ENCODE assay signal across 17 cellular contexts in the genomic region with DNA sequence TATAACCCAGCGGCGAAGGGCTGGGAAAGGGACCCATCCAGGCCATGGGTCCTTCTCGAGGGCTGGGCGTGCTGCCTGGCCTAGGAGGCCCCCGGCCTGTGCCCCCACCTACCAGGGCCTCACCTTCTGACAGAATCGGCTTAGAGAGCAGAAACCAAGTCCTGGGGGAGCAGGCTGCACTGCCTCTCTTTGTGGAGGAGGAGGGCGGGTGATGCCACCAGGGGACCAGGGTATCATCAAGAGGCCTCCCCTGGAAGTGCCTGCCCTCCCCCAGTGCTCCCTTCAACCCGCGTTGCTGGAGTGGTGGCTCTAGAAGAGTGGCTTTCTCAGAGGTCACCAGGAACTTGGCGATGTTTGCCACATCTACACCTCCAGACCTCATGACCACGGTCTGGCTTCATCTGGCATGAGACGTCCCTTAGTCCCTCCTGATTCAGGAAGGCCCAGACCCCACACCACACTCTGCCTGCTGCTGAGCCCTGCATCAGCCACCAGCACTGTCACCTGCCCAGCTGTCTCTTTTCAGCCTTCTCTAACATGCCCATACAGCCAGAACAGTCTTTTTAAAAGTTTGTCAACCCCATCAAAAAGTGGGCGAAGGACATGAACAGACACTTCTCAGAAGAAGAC. TPM values are rescaled to one million over a fixed set of nuclear protein-coding genes. Genes with fewer than 3 reads are reported as not detected.
DNase-seq lines count a peak whose midpoint lies in the region; ATAC-seq and TF ChIP-seq lines count a peak whose summit lies in the region.
"Had no signal": no experiment of that assay in that cellular context is flagged by ENCODE, and none has a peak within 500 bp of the region (broad histone marks: within the 10 kb centered on the region; RNA-seq: fewer than 3 reads in every experiment).

No MANE protein-coding gene starts in this region.

- no peaks in the 10 kb centered on the region for H3K36me3 Mint-ChIP-seq in activated CD8-positive, alpha-beta T cell treated with anti-CD3 and anti-CD28 coated beads, Interleukin-2, amount 10 ng/mL, durations not matched to agents 7 days and 5 days (ENCODE audit: low read depth)
- H3K36me3 Mint-ChIP-seq in activated CD8-positive, alpha-beta T cell treated with anti-CD3 and anti-CD28 coated beads for 36 hours (ENCODE audit: low read depth): no peaks in the 10 kb centered on the region
- H3K36me3 Mint-ChIP-seq in dendritic cell treated with granulocyte-macrophage colony-stimulating factor and Interleukin-4, amounts not matched to agents 40 ng/mL and 50 ng/mL, for 4 days (ENCODE audit: low read depth): no peaks in the 10 kb centered on the region
- no peaks in the 10 kb centered on the region for H3K36me3 Mint-ChIP-seq in nephron progenitor cell (ENCODE audit: low read depth)
- no peaks in the 10 kb centered on the region for H3K36me3 Mint-ChIP-seq in type B pancreatic cell
- H3K36me3 Mint-ChIP-seq: CD8-positive, alpha-beta memory T cell had no signal

- CTCF ChIA-PET in activated CD8-positive, alpha-beta T cell treated with anti-CD3 and anti-CD28 coated beads, Interleukin-2, amount 10 ng/mL, durations not matched to agents 7 days and 5 days (lab: Charles Lee): no interaction called here
- CTCF ChIA-PET in activated CD8-positive, alpha-beta T cell treated with anti-CD3 and anti-CD28 coated beads for 36 hours (lab: Charles Lee): no interaction called here

- intact Hi-C loops in activated CD8-positive, alpha-beta T cell treated with anti-CD3 and anti-CD28 coated beads for 36 hours (cut with micrococcal nuclease): no loop called here
- intact Hi-C loops in dendritic cell treated with granulocyte-macrophage colony-stimulating factor and Interleukin-4, amounts not matched to agents 40 ng/mL and 50 ng/mL, for 4 days (cut with micrococcal nuclease): no loop called here
- intact Hi-C loops in mucosa of descending colon (cut with DNase I, micrococcal nuclease): no loop called here
- intact Hi-C loops in uterus (cut with DNase I; ENCODE audit: low total_unique reads): no loop called here

- POLR2A ChIA-PET in activated CD8-positive, alpha-beta T cell treated with anti-CD3 and anti-CD28 coated beads, Interleukin-2, amount 10 ng/mL, durations not matched to agents 7 days and 5 days (lab: Charles Lee): no interaction called here
- POLR2A ChIA-PET in activated CD8-positive, alpha-beta T cell treated with anti-CD3 and anti-CD28 coated beads for 36 hours (lab: Charles Lee): no interaction called here

- H3K4me3 ChIP-seq in mucosa of descending colon (no peak overlapping the region), uterus (no peak overlapping the region), brain microvascular endothelial cell (ENCODE audit: low read depth, low read length) (no peak overlapping the region)

- no peak for TF ChIP-seq POLR2A in uterus (IDR thresholded peaks at IDR 0.05)

- no peak for TF ChIP-seq CTCF in activated CD8-positive, alpha-beta T cell treated with anti-CD3 and anti-CD28 coated beads for 36 hours (IDR thresholded peaks at IDR 0.05)
- TF ChIP-seq CTCF in nephron progenitor cell (IDR thresholded peaks at IDR 0.05) (no peak), type B pancreatic cell (conservative IDR thresholded peaks at IDR 0.05) (no peak), mucosa of descending colon (IDR thresholded peaks at IDR 0.05) (no peak), uterus (IDR thresholded peaks at IDR 0.05) (no peak), brain microvascular endothelial cell (IDR thresholded peaks at IDR 0.05; ENCODE audit: low read depth, low read length, missing control alignments) (no peak)

- no peaks in the 10 kb centered on the region for H3K27me3 Mint-ChIP-seq in activated CD8-positive, alpha-beta T cell treated with anti-CD3 and anti-CD28 coated beads, Interleukin-2, amount 10 ng/mL, durations not matched to agents 7 days and 5 days (ENCODE audit: low read depth)
- no peaks in the 10 kb centered on the region for H3K27me3 Mint-ChIP-seq in activated CD8-positive, alpha-beta T cell treated with anti-CD3 and anti-CD28 coated beads for 36 hours
- H3K27me3 Mint-ChIP-seq in dendritic cell treated with granulocyte-macrophage colony-stimulating factor and Interleukin-4, amounts not matched to agents 40 ng/mL and 50 ng/mL, for 4 days: peaks cover 22% of the 10 kb centered on the region
- H3K27me3 Mint-ChIP-seq in nephron progenitor cell (ENCODE audit: low read depth, poor library complexity) (peaks cover 8% of the 10 kb centered on the region), type B pancreatic cell (peaks cover 3% of the 10 kb centered on the region)

- no peaks in the 10 kb centered on the region for H3K9me3 Mint-ChIP-seq in activated CD8-positive, alpha-beta T cell treated with anti-CD3 and anti-CD28 coated beads, Interleukin-2, amount 10 ng/mL, durations not matched to agents 7 days and 5 days (ENCODE audit: insufficient read depth)
- H3K9me3 Mint-ChIP-seq in activated CD8-positive, alpha-beta T cell treated with anti-CD3 and anti-CD28 coated beads for 36 hours: no peaks in the 10 kb centered on the region
- no peaks in the 10 kb centered on the region for H3K9me3 Mint-ChIP-seq in dendritic cell treated with granulocyte-macrophage colony-stimulating factor and Interleukin-4, amounts not matched to agents 40 ng/mL and 50 ng/mL, for 4 days
- H3K9me3 Mint-ChIP-seq in nephron progenitor cell (no peaks in the 10 kb centered on the region), type B pancreatic cell (no peaks in the 10 kb centered on the region)

- peaks cover 4% of the 10 kb centered on the region for H3K4me1 Mint-ChIP-seq in activated CD8-positive, alpha-beta T cell treated with anti-CD3 and anti-CD28 coated beads, Interleukin-2, amount 10 ng/mL, durations not matched to agents 7 days and 5 days (ENCODE audit: low read depth)
- H3K4me1 Mint-ChIP-seq in activated CD8-positive, alpha-beta T cell treated with anti-CD3 and anti-CD28 coated beads for 36 hours (ENCODE audit: low read depth): peaks cover 3% of the 10 kb centered on the region
- H3K4me1 Mint-ChIP-seq in dendritic cell treated with granulocyte-macrophage colony-stimulating factor and Interleukin-4, amounts not matched to agents 40 ng/mL and 50 ng/mL, for 4 days (ENCODE audit: low read depth): peaks cover 20% of the 10 kb centered on the region
- peaks cover 34% of the 10 kb centered on the region for H3K4me1 Mint-ChIP-seq in nephron progenitor cell
- peaks cover 11% of the 10 kb centered on the region for H3K4me1 Mint-ChIP-seq in type B pancreatic cell (ENCODE audit: unreplicated experiment)
- H3K4me1 Mint-ChIP-seq: CD8-positive, alpha-beta memory T cell had no signal

- no peak overlapping the region for H3K4me3 Mint-ChIP-seq in activated CD8-positive, alpha-beta T cell treated with anti-CD3 and anti-CD28 coated beads, Interleukin-2, amount 10 ng/mL, durations not matched to agents 7 days and 5 days
- H3K4me3 Mint-ChIP-seq in activated CD8-positive, alpha-beta T cell treated with anti-CD3 and anti-CD28 coated beads for 36 hours: no peak overlapping the region
- H3K4me3 Mint-ChIP-seq in dendritic cell treated with granulocyte-macrophage colony-stimulating factor and Interleukin-4, amounts not matched to agents 40 ng/mL and 50 ng/mL, for 4 days: no peak overlapping the region
- no peak overlapping the region for H3K4me3 Mint-ChIP-seq in nephron progenitor cell
- no peak overlapping the region for H3K4me3 Mint-ChIP-seq in type B pancreatic cell

- peak overlapping the region; percentile 20 for H3K27ac Mint-ChIP-seq in activated CD8-positive, alpha-beta T cell treated with anti-CD3 and anti-CD28 coated beads, Interleukin-2, amount 10 ng/mL, durations not matched to agents 7 days and 5 days
- H3K27ac Mint-ChIP-seq in activated CD8-positive, alpha-beta T cell treated with anti-CD3 and anti-CD28 coated beads for 36 hours: no peak overlapping the region
- peak overlapping the region; percentile 74 for H3K27ac Mint-ChIP-seq in dendritic cell treated with granulocyte-macrophage colony-stimulating factor and Interleukin-4, amounts not matched to agents 40 ng/mL and 50 ng/mL, for 4 days
- peak overlapping the region; percentile 46 for H3K27ac Mint-ChIP-seq in nephron progenitor cell
- peak overlapping the region; percentile 41 for H3K27ac Mint-ChIP-seq in type B pancreatic cell
- H3K27ac Mint-ChIP-seq: CD8-positive, alpha-beta memory T cell had no signal

- in situ Hi-C loops in brain microvascular endothelial cell (cut with HindIII; ENCODE audit: low pct_ligation_motif_present, low sequenced_read_pairs): no loop called here

- no peak overlapping the region for H3K27ac ChIP-seq in uterus
- H3K27ac ChIP-seq in brain microvascular endothelial cell: no peak overlapping the region
- H3K27ac ChIP-seq: 22Rv1, HL-60 had no signal

- no peak for DNase-seq in activated CD8-positive, alpha-beta T cell treated with anti-CD3 and anti-CD28 coated beads, Interleukin-2, amount 10 ng/mL, durations not matched to agents 7 days and 5 days
- DNase-seq in activated CD8-positive, alpha-beta T cell treated with anti-CD3 and anti-CD28 coated beads for 36 hours: no peak
- no peak for DNase-seq in nephron progenitor cell
- no peak for DNase-seq in type B pancreatic cell (ENCODE audit: extremely low spot score, unreplicated experiment)
- no peak for DNase-seq in mucosa of descending colon
- no peak for DNase-seq in uterus
- no peak for DNase-seq in brain microvascular endothelial cell
- DNase-seq: Caco-2; CD8-positive, alpha-beta memory T cell; DMS53; GF-D8; HCEC 1CT had no signal

- H3K9me3 ChIP-seq in mucosa of descending colon: no peaks in the 10 kb centered on the region
- H3K9me3 ChIP-seq in uterus: no peaks in the 10 kb centered on the region
- H3K9me3 ChIP-seq: Caco-2 had no signal

- H3K4me1 ChIP-seq in mucosa of descending colon (ENCODE audit: low read depth) (peaks cover 7% of the 10 kb centered on the region), uterus (no peaks in the 10 kb centered on the region)

- no peaks in the 10 kb centered on the region for H3K36me3 ChIP-seq in mucosa of descending colon (ENCODE audit: low read depth)
- H3K36me3 ChIP-seq in uterus: no peaks in the 10 kb centered on the region
- no peaks in the 10 kb centered on the region for H3K36me3 ChIP-seq in brain microvascular endothelial cell (replicated peaks)

- no peak for ATAC-seq in activated CD8-positive, alpha-beta T cell treated with anti-CD3 and anti-CD28 coated beads, Interleukin-2, amount 10 ng/mL, durations not matched to agents 7 days and 5 days
- no peak for ATAC-seq in activated CD8-positive, alpha-beta T cell treated with anti-CD3 and anti-CD28 coated beads for 36 hours
- no peak for ATAC-seq in mucosa of descending colon

- no peaks in the 10 kb centered on the region for H3K27me3 ChIP-seq in uterus
- H3K27me3 ChIP-seq in brain microvascular endothelial cell (replicated peaks): peaks cover 4% of the 10 kb centered on the region

RNA-seq across cellular contexts. Expression of a gene that starts 31.9 kb away (rescaled TPM):
- total RNA-seq in activated CD8-positive, alpha-beta T cell treated with anti-CD3 and anti-CD28 coated beads, Interleukin-2, amount 10 ng/mL, durations not matched to agents 7 days and 5 days: not detected
- not detected for total RNA-seq in activated CD8-positive, alpha-beta T cell treated with anti-CD3 and anti-CD28 coated beads for 36 hours
- not detected in 2 replicates for total RNA-seq in type B pancreatic cell (ENCODE audit: low replicate concordance)
- not detected for total RNA-seq in mucosa of descending colon
- total RNA-seq in uterus: under 1 TPM in 1 of 4 donors, not detected in 3; 0.14 TPM
- total RNA-seq: A673; Caco-2; CD8-positive, alpha-beta memory T cell; H4 had no signal

RNA-seq across cellular contexts. Expression of a gene that starts 32.0 kb away (rescaled TPM):
- total RNA-seq in activated CD8-positive, alpha-beta T cell treated with anti-CD3 and anti-CD28 coated beads, Interleukin-2, amount 10 ng/mL, durations not matched to agents 7 days and 5 days: not detected
- not detected for total RNA-seq in activated CD8-positive, alpha-beta T cell treated with anti-CD3 and anti-CD28 coated beads for 36 hours
- 0.76 and 4.6 TPM in 2 replicates for total RNA-seq in type B pancreatic cell (ENCODE audit: low replicate concordance)
- total RNA-seq in mucosa of descending colon: under 1 TPM in 1 of 3 donors, not detected in 2; 0.35 TPM
- under 1 TPM in 1 of 4 donors, not detected in 3; 0.21 TPM for total RNA-seq in uterus
- total RNA-seq: A673; Caco-2; CD8-positive, alpha-beta memory T cell; H4 had no signal

RNA-seq across cellular contexts. Expression of a gene that starts 51.2 kb away (rescaled TPM):
- 10 to 100 TPM; 53.6 to 54.1 TPM for total RNA-seq in activated CD8-positive, alpha-beta T cell treated with anti-CD3 and anti-CD28 coated beads, Interleukin-2, amount 10 ng/mL, durations not matched to agents 7 days and 5 days
- total RNA-seq in activated CD8-positive, alpha-beta T cell treated with anti-CD3 and anti-CD28 coated beads for 36 hours: 10 to 100 TPM; 55.6 to 59.6 TPM
- total RNA-seq in type B pancreatic cell (ENCODE audit: low replicate concordance): 21.3 and 26.8 TPM in 2 replicates
- 10 to 100 TPM; 18.9 to 26.7 (median 21.0) TPM for total RNA-seq in mucosa of descending colon
- 10 to 100 TPM in 2 of 4 donors, 1 to 10 TPM in 2; 5.9 to 27.1 (median 13.7) TPM for total RNA-seq in uterus
